Comparison of ENCODE assay signal across 1 cellular context in the genomic region with DNA sequence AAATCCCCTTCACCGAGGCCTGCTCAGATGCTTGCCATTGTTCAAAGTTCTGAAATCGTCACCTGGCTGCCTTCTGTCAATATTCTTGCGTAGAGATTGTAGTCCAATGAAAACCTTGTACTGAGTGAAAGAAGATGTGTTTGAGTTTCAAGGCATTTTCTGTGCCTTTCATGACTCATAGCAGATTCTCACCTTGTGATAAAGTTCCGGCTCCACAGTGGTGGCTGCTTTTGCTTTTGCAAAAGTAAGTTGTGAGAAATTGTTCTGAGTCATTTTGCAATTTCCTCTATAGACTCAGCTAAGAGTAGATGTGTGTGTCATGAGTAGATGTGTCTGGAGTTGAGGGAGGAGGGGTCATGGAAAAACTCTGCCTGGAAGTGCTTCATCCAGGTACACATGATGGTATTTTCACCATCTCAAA.
TF ChIP-seq lines count a peak whose summit lies in the region.

No MANE protein-coding gene starts in this region.

TF ChIP-seq in HCT116, 20 proteins besides CTCF, POLR2A, EP300 and RAD21 (continued from another document):
- TF ChIP-seq, protein P1, sequence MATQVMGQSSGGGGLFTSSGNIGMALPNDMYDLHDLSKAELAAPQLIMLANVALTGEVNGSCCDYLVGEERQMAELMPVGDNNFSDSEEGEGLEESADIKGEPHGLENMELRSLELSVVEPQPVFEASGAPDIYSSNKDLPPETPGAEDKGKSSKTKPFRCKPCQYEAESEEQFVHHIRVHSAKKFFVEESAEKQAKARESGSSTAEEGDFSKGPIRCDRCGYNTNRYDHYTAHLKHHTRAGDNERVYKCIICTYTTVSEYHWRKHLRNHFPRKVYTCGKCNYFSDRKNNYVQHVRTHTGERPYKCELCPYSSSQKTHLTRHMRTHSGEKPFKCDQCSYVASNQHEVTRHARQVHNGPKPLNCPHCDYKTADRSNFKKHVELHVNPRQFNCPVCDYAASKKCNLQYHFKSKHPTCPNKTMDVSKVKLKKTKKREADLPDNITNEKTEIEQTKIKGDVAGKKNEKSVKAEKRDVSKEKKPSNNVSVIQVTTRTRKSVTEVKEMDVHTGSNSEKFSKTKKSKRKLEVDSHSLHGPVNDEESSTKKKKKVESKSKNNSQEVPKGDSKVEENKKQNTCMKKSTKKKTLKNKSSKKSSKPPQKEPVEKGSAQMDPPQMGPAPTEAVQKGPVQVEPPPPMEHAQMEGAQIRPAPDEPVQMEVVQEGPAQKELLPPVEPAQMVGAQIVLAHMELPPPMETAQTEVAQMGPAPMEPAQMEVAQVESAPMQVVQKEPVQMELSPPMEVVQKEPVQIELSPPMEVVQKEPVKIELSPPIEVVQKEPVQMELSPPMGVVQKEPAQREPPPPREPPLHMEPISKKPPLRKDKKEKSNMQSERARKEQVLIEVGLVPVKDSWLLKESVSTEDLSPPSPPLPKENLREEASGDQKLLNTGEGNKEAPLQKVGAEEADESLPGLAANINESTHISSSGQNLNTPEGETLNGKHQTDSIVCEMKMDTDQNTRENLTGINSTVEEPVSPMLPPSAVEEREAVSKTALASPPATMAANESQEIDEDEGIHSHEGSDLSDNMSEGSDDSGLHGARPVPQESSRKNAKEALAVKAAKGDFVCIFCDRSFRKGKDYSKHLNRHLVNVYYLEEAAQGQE (IDR thresholded peaks at IDR 0.05; ENCODE audit: low read depth), result no peak
